Comparison of ENCODE assay signal across 20 cellular contexts in the genomic region with DNA sequence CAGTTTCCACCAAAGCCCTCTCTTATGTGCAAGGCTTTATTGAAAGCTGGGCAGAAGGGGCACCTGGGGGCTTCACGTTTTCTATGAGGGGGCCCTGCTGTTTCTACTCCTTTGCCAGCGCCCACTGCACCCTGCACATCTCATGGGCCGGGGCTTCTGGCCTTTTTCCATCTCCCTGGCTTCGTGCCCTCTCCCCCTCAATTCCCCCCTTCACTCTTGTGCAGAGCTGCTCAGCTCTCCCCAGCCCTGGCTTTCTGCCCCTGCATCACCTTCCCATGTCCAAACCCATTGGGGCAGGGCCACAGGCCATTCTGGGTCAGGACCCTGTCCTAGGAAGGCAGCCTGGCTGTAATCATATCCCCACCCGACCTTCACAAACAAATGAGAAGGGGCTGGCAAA. TPM values are rescaled to one million over a fixed set of nuclear protein-coding genes. Genes with fewer than 3 reads are reported as not detected.
"Had no signal": no experiment of that assay in that cellular context is flagged by ENCODE, and none has a peak within 500 bp of the region (broad histone marks: within the 10 kb centered on the region; RNA-seq: fewer than 3 reads in every experiment).

No MANE protein-coding gene starts in this region.

- H3K27me3 Mint-ChIP-seq: naive thymus-derived CD8-positive, alpha-beta T cell; stimulated activated naive B cell treated with anti-CD40 and anti-IgM and Interleukin-4, amounts not matched to agents 10 μg/mL and 1 μg/mL and 100 μg/mL, for 72 hours; stimulated activated naive CD8-positive, alpha-beta T cell treated with anti-CD3 and anti-CD28 coated beads, Interleukin-15, amount 100 ng/mL, for 72 hours had no signal

- H3K27me3 ChIP-seq: hepatocyte, neutrophil, spleen, testis, tibial nerve, upper lobe of right lung, vagina had no signal

- ATAC-seq: left lobe of liver; naive thymus-derived CD8-positive, alpha-beta T cell; sciatic nerve; upper lobe of right lung had no signal

- H3K4me3 ChIP-seq: hepatocyte, mucosa of descending colon, spleen, testis, tibial nerve, upper lobe of right lung, vagina had no signal

- H3K27ac Mint-ChIP-seq: stimulated activated naive B cell treated with anti-CD40 and anti-IgM and Interleukin-4, amounts not matched to agents 10 μg/mL and 1 μg/mL and 100 μg/mL, for 72 hours had no signal

- H3K27ac ChIP-seq: hepatocyte, neutrophil, spleen, testis, tibial nerve, upper lobe of right lung, vagina had no signal

- H3K36me3 ChIP-seq: upper lobe of right lung had no signal

- H3K4me1 Mint-ChIP-seq: stimulated activated naive CD8-positive, alpha-beta T cell treated with anti-CD3 and anti-CD28 coated beads, Interleukin-15, amount 100 ng/mL, for 72 hours had no signal

- H3K9me3 ChIP-seq: neutrophil, testis, vagina had no signal

- H3K4me3 Mint-ChIP-seq: naive thymus-derived CD8-positive, alpha-beta T cell; stimulated activated naive B cell treated with anti-CD40 and anti-IgM and Interleukin-4, amounts not matched to agents 10 μg/mL and 1 μg/mL and 100 μg/mL, for 72 hours; stimulated activated naive CD8-positive, alpha-beta T cell treated with anti-CD3 and anti-CD28 coated beads, Interleukin-15, amount 100 ng/mL, for 72 hours had no signal

- DNase-seq: effector CD4-positive, alpha-beta T cell; foreskin melanocyte; head of caudate nucleus; kidney glomerular epithelial cell; mammary epithelial cell; mucosa of descending colon; naive thymus-derived CD8-positive, alpha-beta T cell; spleen; stimulated activated CD4-positive, alpha-beta T cell treated with anti-CD3 and anti-CD28 coated beads, Interleukin-4, amount 100 ng/mL, for 24 hours; stimulated activated naive B cell treated with anti-CD40 and anti-IgM and Interleukin-4, amounts not matched to agents 10 μg/mL and 1 μg/mL and 100 μg/mL, for 72 hours; stimulated activated naive CD8-positive, alpha-beta T cell treated with anti-CD3 and anti-CD28 coated beads, Interleukin-15, amount 100 ng/mL, for 72 hours; upper lobe of right lung had no signal

RNA-seq across cellular contexts. Expression of a gene that starts 55.5 kb away (rescaled TPM):
- polyA plus RNA-seq: neural cell had no signal
